In genomic region chr5:180083529-180084060, GRCh38 we compare ENCODE assay signal across 18 cellular contexts. TPM values are rescaled to one million over a fixed set of nuclear protein-coding genes. Genes with fewer than 3 reads are reported as not detected.
A peak's percentile ranks its signal among the peaks of the same experiment; 100 is the strongest.
DNase-seq lines count a peak whose midpoint lies in the region; TF ChIP-seq lines count a peak whose summit lies in the region.
"Had no signal": no experiment of that assay in that cellular context is flagged by ENCODE, and none has a peak within 500 bp of the region (broad histone marks: within the 10 kb centered on the region; RNA-seq: fewer than 3 reads in every experiment).

No MANE protein-coding gene starts in this region.

- H3K9me3 Mint-ChIP-seq in endodermal cell (peaks cover 16% of the 10 kb centered on the region), mesothelial cell of epicardium (no peaks in the 10 kb centered on the region)
- H3K9me3 Mint-ChIP-seq: CD4-positive, CD25-positive, alpha-beta regulatory T cell had no signal

- H3K27ac Mint-ChIP-seq in endodermal cell = peak overlapping the region; percentile 90
- H3K27ac Mint-ChIP-seq in mesothelial cell of epicardium = peak overlapping the region; percentile 25
- H3K27ac Mint-ChIP-seq: HFFc6 had no signal

- no peak for TF ChIP-seq CTCF in right atrium auricular region (IDR thresholded peaks at IDR 0.05)
- no peak for TF ChIP-seq CTCF in left ventricle myocardium inferior (IDR thresholded peaks at IDR 0.05; ENCODE audit: borderline replicate concordance)
- no peak for TF ChIP-seq CTCF in endodermal cell (conservative IDR thresholded peaks at IDR 0.05)
- no peak for TF ChIP-seq CTCF in mesothelial cell of epicardium (IDR thresholded peaks at IDR 0.05; ENCODE audit: unreplicated experiment)
- no peak for TF ChIP-seq CTCF in GM10248 (IDR thresholded peaks at IDR 0.05; ENCODE audit: control extremely low read depth, extremely low read depth, low read depth, missing control alignments)

- DNase-seq in right atrium auricular region (ENCODE audit: low spot score) (peak; percentile 28), left ventricle myocardium inferior (no peak), endodermal cell (peak; percentile 61), mesothelial cell of epicardium (ENCODE audit: low spot score in 2 of 2, unreplicated experiment in 2 of 2) (no peak), NCI-H2029 treated with DMSO at 0.1 percent for 48 hours (lab: John Stamatoyannopoulos, UW) (no peak), GM10248 (ENCODE audit: extremely low spot score) (no peak)
- no peak for DNase-seq in stimulated activated CD4-positive, alpha-beta T cell treated with anti-CD3 and anti-CD28 coated beads, Interleukin-12 subunit alpha, Interleukin-12 subunit beta, amount 100 ng/mL, for 4 hours
- DNase-seq: BE2C; Caco-2; CD4-positive, CD25-positive, alpha-beta regulatory T cell; HFFc6; NCI-H1092; NCI-H1436 treated with DMSO at 0.1 percent for 48 hours; NCI-H2029; NCI-H2171; NCI-H526; PC-9 had no signal

- H3K27me3 Mint-ChIP-seq in endodermal cell (ENCODE audit: insufficient read depth) (peaks cover 14% of the 10 kb centered on the region), mesothelial cell of epicardium (ENCODE audit: low read depth) (peaks cover 3% of the 10 kb centered on the region)

- H3K27ac ChIP-seq in right atrium auricular region = no peak overlapping the region
- H3K27ac ChIP-seq in left ventricle myocardium inferior (replicated peaks) = no peak overlapping the region
- H3K27ac ChIP-seq in endodermal cell (ENCODE audit: low read depth, low read length) = peak overlapping the region; percentile 99
- H3K27ac ChIP-seq: PC-9 had no signal

- CTCF ChIA-PET in GM10248 (lab: Yijun Ruan, JAX) = no interaction called here

- H3K27me3 ChIP-seq in right atrium auricular region = no peaks in the 10 kb centered on the region
- peaks cover 63% of the 10 kb centered on the region for H3K27me3 ChIP-seq in left ventricle myocardium inferior (ENCODE audit: low read depth)
- H3K27me3 ChIP-seq in endodermal cell (ENCODE audit: control insufficient read depth, insufficient read depth, low read length, poor library complexity, severe bottlenecking) = no peaks in the 10 kb centered on the region
- H3K27me3 ChIP-seq: BE2C had no signal

- no peaks in the 10 kb centered on the region for H3K4me1 ChIP-seq in right atrium auricular region
- H3K4me1 ChIP-seq in left ventricle myocardium inferior = no peaks in the 10 kb centered on the region
- H3K4me1 ChIP-seq in endodermal cell (ENCODE audit: control insufficient read depth, insufficient read depth, low read length) = peaks cover 15% of the 10 kb centered on the region
- H3K4me1 ChIP-seq: BE2C had no signal

- H3K36me3 Mint-ChIP-seq in endodermal cell (ENCODE audit: low read depth) (no peaks in the 10 kb centered on the region), mesothelial cell of epicardium (no peaks in the 10 kb centered on the region)
- H3K36me3 Mint-ChIP-seq: CD4-positive, CD25-positive, alpha-beta regulatory T cell; IgD-negative memory B cell had no signal

- H3K36me3 ChIP-seq in right atrium auricular region (no peaks in the 10 kb centered on the region), left ventricle myocardium inferior (no peaks in the 10 kb centered on the region), endodermal cell (ENCODE audit: control insufficient read depth, insufficient read depth, low read length) (no peaks in the 10 kb centered on the region)
- H3K36me3 ChIP-seq: BE2C had no signal

- H3K9me3 ChIP-seq in right atrium auricular region (no peaks in the 10 kb centered on the region), left ventricle myocardium inferior (replicated peaks) (no peaks in the 10 kb centered on the region), endodermal cell (ENCODE audit: control insufficient read depth, low read length) (no peaks in the 10 kb centered on the region)
- H3K9me3 ChIP-seq: BE2C had no signal

- H3K4me3 Mint-ChIP-seq in endodermal cell = peak overlapping the region; percentile 5
- H3K4me3 Mint-ChIP-seq in mesothelial cell of epicardium = no peak overlapping the region
- H3K4me3 Mint-ChIP-seq: CD4-positive, CD25-positive, alpha-beta regulatory T cell; HFFc6; IgD-negative memory B cell had no signal

- 57 to 68% methylated on average over 10 of the region's 10 CpGs for WGBS in endodermal cell (ENCODE audit: insufficient coverage in 1 of 2, insufficient read length in 1 of 2), 2 experiments

- H3K4me1 Mint-ChIP-seq in endodermal cell (peaks cover 29% of the 10 kb centered on the region), mesothelial cell of epicardium (peaks cover 14% of the 10 kb centered on the region)

- peak overlapping the region; percentile 26 for H3K9ac ChIP-seq in endodermal cell (ENCODE audit: extremely low read depth, low read length, poor library complexity, severe bottlenecking)

- H3K4me3 ChIP-seq in right atrium auricular region = no peak overlapping the region
- no peak overlapping the region for H3K4me3 ChIP-seq in left ventricle myocardium inferior
- H3K4me3 ChIP-seq in endodermal cell (ENCODE audit: low read length) = peak overlapping the region; percentile 30
- H3K4me3 ChIP-seq: PC-9 had no signal

- intact Hi-C loops in left ventricle myocardium inferior (cut with micrococcal nuclease) = no loop called here

- POLR2A ChIA-PET in GM10248 (lab: Yijun Ruan, JAX) = no interaction called here

RNA-seq across cellular contexts. Expression of gene RNF130, which starts 12.0 kb away (rescaled TPM):
- total RNA-seq in right atrium auricular region (10 to 100 TPM; 42.9 to 51.3 TPM), left ventricle myocardium inferior (45.9 TPM), endodermal cell (10 to 100 TPM; 64.7 to 74.4 TPM), mesothelial cell of epicardium (44.9 to 46.8 TPM (median 44.9 TPM) in 3 replicates)
- polyA plus RNA-seq in endodermal cell (2013, experiment 1 of 2) = 120 TPM
- 106 TPM for polyA plus RNA-seq in endodermal cell (2013, experiment 2 of 2)

Comparison
In these comparisons a context has a peak if more than half of its experiments do, and no peak if none do; other contexts are left out.
1. DNase-seq: peak in right atrium auricular region (single experiment) and endodermal cell (single experiment); none in left ventricle myocardium inferior (single experiment), mesothelial cell of epicardium (0 of 2), NCI-H2029 treated with DMSO at 0.1 percent for 48 hours (single experiment), stimulated activated CD4-positive, alpha-beta T cell treated with anti-CD3 and anti-CD28 coated beads, Interleukin-12 subunit alpha, Interleukin-12 subunit beta, amount 100 ng/mL, for 4 hours (single experiment) and GM10248 (single experiment).